In the genomic region with DNA sequence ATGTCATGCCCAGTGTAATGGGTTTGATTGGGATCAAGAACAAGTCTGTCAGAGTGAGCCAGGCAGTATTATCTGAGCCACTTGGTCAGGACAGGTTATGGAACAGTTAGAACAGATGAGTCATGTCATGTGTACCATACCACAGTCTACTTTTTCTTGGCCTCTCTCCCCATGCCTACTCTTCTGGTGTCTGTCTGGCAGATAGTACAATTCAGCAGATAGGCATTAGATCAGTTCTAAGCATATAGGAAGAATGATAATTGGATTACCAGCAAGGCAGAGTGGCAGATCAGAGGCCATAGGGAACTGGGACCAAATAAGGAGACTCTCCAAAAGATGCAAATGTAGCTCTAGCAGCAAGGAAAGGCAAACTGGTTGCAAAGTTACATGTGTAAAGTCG, we compare ENCODE assay signal across 8 cellular contexts. TPM values are rescaled to one million over a fixed set of nuclear protein-coding genes. Genes with fewer than 3 reads are reported as not detected.
DNase-seq lines count a peak whose midpoint lies in the region; ATAC-seq and TF ChIP-seq lines count a peak whose summit lies in the region.

No MANE protein-coding gene starts in this region.

- H3K36me3 ChIP-seq in MM.1S (replicated peaks; ENCODE audit: insufficient read depth, low read length) (no peaks in the 10 kb centered on the region), neural progenitor cell (no peaks in the 10 kb centered on the region)

- peaks cover 15% of the 10 kb centered on the region for H3K36me3 Mint-ChIP-seq in CD4-positive, alpha-beta T cell (ENCODE audit: low read depth)
- peaks cover 2% of the 10 kb centered on the region for H3K36me3 Mint-ChIP-seq in T-helper 17 cell (ENCODE audit: low read depth)
- peaks cover 20% of the 10 kb centered on the region for H3K36me3 Mint-ChIP-seq in neural progenitor cell

- no peak overlapping the region for H3K4me3 Mint-ChIP-seq in CD4-positive, alpha-beta T cell
- H3K4me3 Mint-ChIP-seq in T-helper 17 cell (no peak overlapping the region), neural progenitor cell (no peak overlapping the region)

- peaks cover 18% of the 10 kb centered on the region for H3K79me2 ChIP-seq in MM.1S (ENCODE audit: low read length)
- peaks cover 61% of the 10 kb centered on the region for H3K79me2 ChIP-seq in neural progenitor cell (ENCODE audit: low read depth)

- no peak overlapping the region for H3K9ac ChIP-seq in MM.1S (ENCODE audit: low read length)
- H3K9ac ChIP-seq in neural progenitor cell: no peak overlapping the region

- CTCF ChIA-PET in CD4-positive, alpha-beta T cell (lab: Charles Lee): no interaction called here

- intact Hi-C loops in CD4-positive, alpha-beta T cell (cut with DNase I, micrococcal nuclease): no loop called here
- intact Hi-C loops in left ventricle myocardium superior (cut with micrococcal nuclease): no loop called here

- H3K9me2 ChIP-seq in MM.1S (replicated peaks; ENCODE audit: insufficient read depth, low read length): no peaks in the 10 kb centered on the region

- no peak overlapping the region for H2AFZ ChIP-seq in MM.1S (ENCODE audit: low read length)
- no peak overlapping the region for H2AFZ ChIP-seq in neural progenitor cell (replicated peaks)

- no peak overlapping the region for H3K4me2 ChIP-seq in MM.1S (ENCODE audit: low read depth, low read length)
- H3K4me2 ChIP-seq in neural progenitor cell: no peak overlapping the region

- H3K27ac Mint-ChIP-seq in CD4-positive, alpha-beta T cell: no peak overlapping the region
- H3K27ac Mint-ChIP-seq in T-helper 17 cell (no peak overlapping the region), neural progenitor cell (no peak overlapping the region)

- no peak for TF ChIP-seq CTCF in CD4-positive, alpha-beta T cell (IDR thresholded peaks at IDR 0.05)
- TF ChIP-seq CTCF in MM.1S (IDR thresholded peaks at IDR 0.05; ENCODE audit: low read length): no peak
- TF ChIP-seq CTCF in neural progenitor cell (IDR thresholded peaks at IDR 0.05): no peak

- peak; percentile 34 for ATAC-seq in CD4-positive, alpha-beta T cell (ENCODE audit: poor library complexity)
- ATAC-seq in HG02588 (IDR thresholded peaks at IDR 0.05; ENCODE audit: unreplicated experiment): peak; percentile 57
- peak; percentile 26 for ATAC-seq in T-helper 17 cell
- peak; percentile 92 for ATAC-seq in left ventricle myocardium superior

- no peaks in the 10 kb centered on the region for H3K27me3 ChIP-seq in CD4-positive, alpha-beta T cell (ENCODE audit: control insufficient read depth, insufficient read depth, low read length)
- no peaks in the 10 kb centered on the region for H3K27me3 ChIP-seq in MM.1S (replicated peaks; ENCODE audit: insufficient read depth, low read length)
- no peaks in the 10 kb centered on the region for H3K27me3 ChIP-seq in neural progenitor cell

- H3K4me3 ChIP-seq in MM.1S (ENCODE audit: low read length) (no peak overlapping the region), neural progenitor cell (no peak overlapping the region)

- H4K20me1 ChIP-seq in MM.1S (ENCODE audit: insufficient read depth, low read length): no peaks in the 10 kb centered on the region
- peaks cover 26% of the 10 kb centered on the region for H4K20me1 ChIP-seq in neural progenitor cell (ENCODE audit: low read depth)

- no peak overlapping the region for H3K27ac ChIP-seq in CD4-positive, alpha-beta T cell (ENCODE audit: low read depth, low read length)
- H3K27ac ChIP-seq in MM.1S (ENCODE audit: low read length) (no peak overlapping the region), neural progenitor cell (no peak overlapping the region)

- H3K27me3 Mint-ChIP-seq in CD4-positive, alpha-beta T cell: no peaks in the 10 kb centered on the region
- H3K27me3 Mint-ChIP-seq in T-helper 17 cell: no peaks in the 10 kb centered on the region
- no peaks in the 10 kb centered on the region for H3K27me3 Mint-ChIP-seq in neural progenitor cell (ENCODE audit: insufficient read depth, low read depth)

- POLR2A ChIA-PET in CD4-positive, alpha-beta T cell (lab: Charles Lee): no interaction called here

- H3F3A ChIP-seq in MM.1S (ENCODE audit: insufficient read depth, low read length): no peaks in the 10 kb centered on the region
- peaks cover 4% of the 10 kb centered on the region for H3F3A ChIP-seq in neural progenitor cell (ENCODE audit: low read depth)

- H3K4me1 ChIP-seq in MM.1S (ENCODE audit: low read length): peaks cover 11% of the 10 kb centered on the region; the same call in 1 of the 2 replicates
- peaks cover 8% of the 10 kb centered on the region for H3K4me1 ChIP-seq in neural progenitor cell

- no peak for DNase-seq in CD4-positive, alpha-beta T cell
- DNase-seq in T-helper 17 cell (no peak), left ventricle myocardium superior (no peak), ureter (ENCODE audit: low spot score) (no peak), SHP77 treated with DMSO at 0.1 percent for 48 hours (lab: John Stamatoyannopoulos, UW) (no peak), MM.1S (no peak), neural progenitor cell (ENCODE audit: low spot score) (no peak)

- no peaks in the 10 kb centered on the region for H3K9me3 Mint-ChIP-seq in CD4-positive, alpha-beta T cell
- H3K9me3 Mint-ChIP-seq in neural progenitor cell: no peaks in the 10 kb centered on the region

- H3K4me1 Mint-ChIP-seq in CD4-positive, alpha-beta T cell (ENCODE audit: low read depth): peaks cover 55% of the 10 kb centered on the region
- H3K4me1 Mint-ChIP-seq in T-helper 17 cell: peaks cover 29% of the 10 kb centered on the region
- peaks cover 16% of the 10 kb centered on the region for H3K4me1 Mint-ChIP-seq in neural progenitor cell

- H3K9me3 ChIP-seq in CD4-positive, alpha-beta T cell (ENCODE audit: control insufficient read depth, low read length): no peaks in the 10 kb centered on the region
- H3K9me3 ChIP-seq in T-helper 17 cell (ENCODE audit: control insufficient read depth, low read length, poor library complexity, severe bottlenecking) (no peaks in the 10 kb centered on the region), MM.1S (replicated peaks; ENCODE audit: insufficient read depth, low read length) (no peaks in the 10 kb centered on the region), neural progenitor cell (ENCODE audit: low read depth) (no peaks in the 10 kb centered on the region)

RNA-seq across cellular contexts. Expression of a gene that starts 30.5 kb away (rescaled TPM):
- total RNA-seq in CD4-positive, alpha-beta T cell: 10 to 100 TPM; 28.3 to 29.7 TPM
- 10 to 100 TPM; 20.5 to 27.8 TPM for total RNA-seq in T-helper 17 cell
- 27.2 TPM for total RNA-seq in left ventricle myocardium superior
- 52.0 TPM for total RNA-seq in ureter
- total RNA-seq in neural progenitor cell (ENCODE audit: low replicate concordance): 23.2 and 23.7 TPM in 2 replicates

Comparison
In these comparisons a context has a peak if more than half of its experiments do, and no peak if none do; other contexts are left out.
1. ATAC-seq: peak in every context shown above with its lines; median percentile 92 in left ventricle myocardium superior; 57 in HG02588; 34 in CD4-positive, alpha-beta T cell; 26 in T-helper 17 cell.